In genomic region chr17:81390436-81391214, GRCh38 we compare ENCODE assay signal across 13 cellular contexts. TPM values are rescaled to one million over a fixed set of nuclear protein-coding genes. Genes with fewer than 3 reads are reported as not detected.
DNase-seq lines count a peak whose midpoint lies in the region; ATAC-seq and TF ChIP-seq lines count a peak whose summit lies in the region.
"Had no signal": no experiment of that assay in that cellular context is flagged by ENCODE, and none has a peak within 500 bp of the region (broad histone marks: within the 10 kb centered on the region; RNA-seq: fewer than 3 reads in every experiment).

No MANE protein-coding gene starts in this region.

- no peak overlapping the region for H4K5ac ChIP-seq in IMR-90 (ENCODE audit: low read depth, low read length)

- peaks cover 6% of the 10 kb centered on the region; the same call in 1 of the 2 replicates for H3K9me1 ChIP-seq in IMR-90 (ENCODE audit: insufficient read depth, low read length)

- no peak for TF ChIP-seq CTCF in IMR-90 (conservative IDR thresholded peaks at IDR 0.05; ENCODE audit: low read depth, low read length)
- no peak for TF ChIP-seq CTCF in nephron (IDR thresholded peaks at IDR 0.05; ENCODE audit: unreplicated experiment in 3 of 3)

- H3K14ac ChIP-seq in IMR-90 (replicated peaks; ENCODE audit: low read depth, low read length): no peak overlapping the region

- DNase-seq in IMR-90 (no peak), substantia nigra (lab: John Stamatoyannopoulos, UW) (no peak), putamen (ENCODE audit: low spot score) (no peak), MV-4-11 (lab: John Stamatoyannopoulos, UW) (no peak)
- DNase-seq in activated CD4-positive, alpha-beta T cell treated with anti-CD3 and anti-CD28 coated beads, Interleukin-2, amount 50 U/mL, for 1 hour: no peak
- DNase-seq: activated CD4-positive, alpha-beta T cell treated with anti-CD3 and anti-CD28 coated beads, Interleukin-2, amount 10 ng/mL, durations not matched to agents 7 days and 5 days; naive thymus-derived CD8-positive, alpha-beta T cell; NCI-H1436; NCI-H524 treated with DMSO at 0.1 percent for 48 hours had no signal

- CTCF ChIA-PET in IMR-90 (lab: Yijun Ruan, JAX): no interaction called here

- H2AK5ac ChIP-seq in IMR-90 (ENCODE audit: low read depth, low read length): no peak overlapping the region

- no peak overlapping the region for H3K23ac ChIP-seq in IMR-90 (ENCODE audit: low read depth, low read length)

- no peak for TF ChIP-seq RAD21 in IMR-90 (IDR thresholded peaks at IDR 0.05; ENCODE audit: low read length)

- no peak overlapping the region for H3K56ac ChIP-seq in IMR-90 (ENCODE audit: extremely low read depth, insufficient read depth, low read length)

- H3K4me3 ChIP-seq in IMR-90 (ENCODE audit: insufficient read depth, low read depth, low read length): no peak overlapping the region

- H3K18ac ChIP-seq in IMR-90 (ENCODE audit: low read depth, low read length): no peak overlapping the region

- H3K9me3 ChIP-seq in IMR-90 (ENCODE audit: control insufficient read depth, insufficient read depth, low read length): no peaks in the 10 kb centered on the region

- H3K4me1 Mint-ChIP-seq in nephron: peaks cover 69% of the 10 kb centered on the region

- peak overlapping the region; percentile 96 to 98 (median 97) for H3K27ac Mint-ChIP-seq in nephron
- H3K27ac Mint-ChIP-seq: activated CD4-positive, alpha-beta T cell treated with anti-CD3 and anti-CD28 coated beads, Interleukin-2, amount 10 ng/mL, durations not matched to agents 7 days and 5 days; activated T-helper 2 cell treated with anti-CD3 and anti-CD28 coated beads, Interferon-gamma antibody, Interleukin-2, Interleukin-4, amounts not matched to agents 10 μg/mL and 5 μg/mL and 100 μg/mL, durations not matched to agents 14 hours and 24 hours and 36 hours; naive thymus-derived CD8-positive, alpha-beta T cell had no signal

- no peaks in the 10 kb centered on the region for H3K27me3 ChIP-seq in IMR-90 (ENCODE audit: control insufficient read depth, insufficient read depth, low read length)

- H2BK20ac ChIP-seq in IMR-90 (ENCODE audit: low read depth, low read length): no peak overlapping the region

- no peak overlapping the region for H3K4ac ChIP-seq in IMR-90 (ENCODE audit: low read depth, low read length)

- no peaks in the 10 kb centered on the region for H3K27me3 Mint-ChIP-seq in nephron (ENCODE audit: low read depth)

- no peak overlapping the region for H3K27ac ChIP-seq in IMR-90 (ENCODE audit: insufficient read depth, low read length)
- H3K27ac ChIP-seq in cingulate gyrus (ENCODE audit: low read depth, low read length): peak overlapping the region; percentile 91
- H3K27ac ChIP-seq in substantia nigra (ENCODE audit: low read depth, low read length, poor library complexity, severe bottlenecking): peak overlapping the region; percentile 99

- H3K4me1 ChIP-seq in IMR-90 (ENCODE audit: control insufficient read depth, insufficient read depth, low read length): peaks cover 24% of the 10 kb centered on the region

- intact Hi-C loops in IMR-90 (cut with micrococcal nuclease): no loop called here

- no peak for ATAC-seq in IMR-90 (ENCODE audit: low read depth)
- ATAC-seq: naive thymus-derived CD8-positive, alpha-beta T cell had no signal

- no peaks in the 10 kb centered on the region for H3K36me3 Mint-ChIP-seq in nephron (ENCODE audit: low read depth)
- H3K36me3 Mint-ChIP-seq: naive thymus-derived CD8-positive, alpha-beta T cell had no signal

- H2BK120ac ChIP-seq in IMR-90 (ENCODE audit: low read depth, low read length): no peak overlapping the region

- no peak overlapping the region for H2BK15ac ChIP-seq in IMR-90 (ENCODE audit: low read depth, low read length)

- no peak overlapping the region for H2BK5ac ChIP-seq in IMR-90 (ENCODE audit: low read depth, low read length, poor library complexity, severe bottlenecking)

- peak overlapping the region; percentile 7; the same call in 1 of the 2 replicates for H4K91ac ChIP-seq in IMR-90 (ENCODE audit: insufficient read depth, low read depth, low read length)

- 0 out of 2 replicates have a peak, but pooled peaks cover 1% of the 10 kb centered on the region for H3K36me3 ChIP-seq in IMR-90 (ENCODE audit: control insufficient read depth, insufficient read depth, low read length)

- H4K20me1 ChIP-seq in IMR-90 (ENCODE audit: insufficient read depth, low read length): peaks cover 15% of the 10 kb centered on the region

- dilution Hi-C loops in IMR-90 (cut with HindIII; ENCODE audit: low sequenced_read_pairs, unreplicated experiment): no loop called here

- peak overlapping the region; percentile 33 for H2AK9ac ChIP-seq in IMR-90 (replicated peaks; ENCODE audit: low read depth, low read length, poor library complexity)

- no peaks in the 10 kb centered on the region for H3K9me3 Mint-ChIP-seq in nephron
- H3K9me3 Mint-ChIP-seq: activated CD4-positive, alpha-beta T cell treated with anti-CD3 and anti-CD28 coated beads, Interleukin-2, amount 10 ng/mL, durations not matched to agents 7 days and 5 days; activated T-helper 2 cell treated with anti-CD3 and anti-CD28 coated beads, Interferon-gamma antibody, Interleukin-2, Interleukin-4, amounts not matched to agents 10 μg/mL and 5 μg/mL and 100 μg/mL, durations not matched to agents 14 hours and 24 hours and 36 hours; naive thymus-derived CD8-positive, alpha-beta T cell had no signal

- POLR2A ChIA-PET in IMR-90 (lab: Charles Lee; ENCODE audit: unreplicated experiment): no interaction called here

- peaks cover 19 to 63% of the 10 kb centered on the region in 2 experiments for H3K79me1 ChIP-seq in IMR-90 (ENCODE audit: low read depth in 1 of 2, low read length in 2 of 2)

- in situ Hi-C loops in IMR-90 (cut with MboI; ENCODE audit: low sequenced_read_pairs): no loop called here

- WGBS in IMR-90 (ENCODE audit: extremely low coverage in 2 of 2, insufficient read length in 1 of 2), 2 experiments: 83% methylated on average over 1 of the region's 22 CpGs; no CpG with 5 or more reads in 1 of the 2 experiments

- no peak overlapping the region for H3K4me2 ChIP-seq in IMR-90 (ENCODE audit: low read depth, low read length)

- H2AFZ ChIP-seq in IMR-90 (replicated peaks; ENCODE audit: low read length, poor library complexity): peak overlapping the region; percentile 23

- H3K9ac ChIP-seq in IMR-90 (ENCODE audit: low read depth, low read length): no peak overlapping the region

- H4K8ac ChIP-seq in IMR-90 (ENCODE audit: low read depth in 2 of 2, low read length in 2 of 2): no peak overlapping the region

- peak overlapping the region; percentile 87 to 92 (median 92) for H3K4me3 Mint-ChIP-seq in nephron
- H3K4me3 Mint-ChIP-seq: activated CD4-positive, alpha-beta T cell treated with anti-CD3 and anti-CD28 coated beads, Interleukin-2, amount 10 ng/mL, durations not matched to agents 7 days and 5 days; CD14-positive monocyte had no signal

- BruUV-seq in IMR-90 (replicated peaks; lab: Mats Ljungman, UMichigan): no TSS peak

- TF ChIP-seq POLR2A in IMR-90 (IDR thresholded peaks at IDR 0.05; ENCODE audit: low read depth, low read length): no peak

TF ChIP-seq in IMR-90, 13 proteins besides CTCF, POLR2A, EP300 and RAD21:
- TF ChIP-seq CEBPB (IDR thresholded peaks at IDR 0.05; ENCODE audit: low read depth, low read length) (no peak), ELK1 (IDR thresholded peaks at IDR 0.05; ENCODE audit: borderline replicate concordance, low read depth, low read length) (no peak), CHD1 (IDR thresholded peaks at IDR 0.05; ENCODE audit: low read depth, low read length) (no peak), RFX5 (IDR thresholded peaks at IDR 0.05; ENCODE audit: low read depth, low read length) (no peak)

RNA-seq across cellular contexts. Expression of gene BAHCC1, which starts 4.6 kb away (rescaled TPM):
- total RNA-seq in IMR-90 (2012; rRNA removed): 0.36 and 0.83 TPM in 2 replicates
- polyA plus RNA-seq in IMR-90 (2012; rRNA removed): 7.8 and 8.1 TPM in 2 replicates
- 4.4 and 5.5 TPM in 2 replicates for polyA plus RNA-seq in IMR-90 (2012; cell fraction: cytosol; rRNA removed)
- polyA plus RNA-seq in IMR-90 (2012; cell fraction: nucleus; rRNA removed; ENCODE audit: low replicate concordance): 24.1 and 56.3 TPM in 2 replicates
- total RNA-seq: activated CD4-positive, alpha-beta T cell treated with anti-CD3 and anti-CD28 coated beads, Interleukin-2, amount 10 ng/mL, durations not matched to agents 7 days and 5 days; naive thymus-derived CD8-positive, alpha-beta T cell had no signal
- polyA plus RNA-seq: naive thymus-derived CD8-positive, alpha-beta T cell had no signal
